Comparison of ENCODE assay signal across 8 cellular contexts in the genomic region with DNA sequence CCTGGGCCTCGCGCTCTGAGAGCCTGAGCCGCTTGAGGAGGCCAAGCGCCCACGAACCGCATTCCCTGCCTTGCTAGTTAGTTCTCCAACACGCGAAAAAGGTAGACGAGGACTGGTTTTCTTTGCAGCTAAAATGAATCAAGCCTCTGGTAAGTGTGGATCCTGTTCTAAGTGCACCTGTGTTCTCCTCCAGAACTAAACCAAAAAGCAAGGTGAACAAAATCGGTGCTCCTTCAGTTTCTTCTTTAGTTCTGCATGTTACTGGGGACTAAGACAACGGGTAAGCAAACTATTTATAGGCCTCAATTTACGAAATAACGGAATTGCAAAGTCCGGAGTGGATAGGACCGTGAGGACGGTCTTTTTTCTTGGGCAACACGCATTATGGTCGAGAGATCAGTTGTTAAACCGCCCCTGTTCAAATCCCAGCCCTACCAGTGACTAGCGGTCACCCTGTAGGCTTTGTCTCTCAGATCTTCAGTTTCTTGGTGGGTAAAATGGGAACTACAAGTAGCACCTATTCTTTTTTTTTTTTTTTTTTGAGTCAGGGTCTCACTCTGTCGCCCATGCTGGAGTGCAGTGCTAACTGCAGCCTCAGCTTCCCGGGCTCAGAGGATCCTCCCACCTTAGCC. TPM values are rescaled to one million over a fixed set of nuclear protein-coding genes. Genes with fewer than 3 reads are reported as not detected.
DNase-seq lines count a peak whose midpoint lies in the region; ATAC-seq, FAIRE-seq and TF ChIP-seq lines count a peak whose summit lies in the region.

No MANE protein-coding gene starts in this region.

- TF ChIP-seq CTCF in 22Rv1 (IDR thresholded peaks at IDR 0.05) (no peak; the same call in 1 of the 2 replicates), VCaP (conservative IDR thresholded peaks at IDR 0.05) (no peak), gastroesophageal sphincter (IDR thresholded peaks at IDR 0.05) (peak in 2 of 4 experiments; percentile 20 to 24)

- peaks cover 0 to 10% of the 10 kb centered on the region in 2 donors for H3K36me3 ChIP-seq in gastroesophageal sphincter
- no peaks in the 10 kb centered on the region for H3K36me3 ChIP-seq in skeletal muscle tissue (ENCODE audit: control insufficient read depth in 3 of 3, insufficient read depth in 3 of 3, low read length in 3 of 3)

- no peak for DNase-seq in GM19239 (ENCODE audit: insufficient read length, low spot score)
- DNase-seq in stimulated activated naive CD4-positive, alpha-beta T cell treated with Interleukin-2 at 50 U/mL for 16 hours (lab: John Stamatoyannopoulos, UW), result no peak
- DNase-seq in stimulated activated CD4-positive, alpha-beta T cell treated with anti-CD3 and anti-CD28 coated beads, Interleukin-12 subunit alpha, Interleukin-12 subunit beta, amount 100 ng/mL, for 4 hours, result no peak
- DNase-seq in activated CD4-positive, alpha-beta T cell treated with anti-CD3 and anti-CD28 coated beads, Interleukin-2, amount 50 U/mL, for 1 hour, result no peak

- peak overlapping the region; percentile 85 to 92 (median 87) for H3K9ac ChIP-seq in skeletal muscle tissue (ENCODE audit: low read depth in 1 of 3, low read length in 3 of 3)

- TF ChIP-seq EP300 in gastroesophageal sphincter (IDR thresholded peaks at IDR 0.05), result no peak

- FAIRE-seq in GM19239 (lab: Jason Lieb, UNC), result peak; percentile 28

- TF ChIP-seq POLR2A in gastroesophageal sphincter (IDR thresholded peaks at IDR 0.05), result no peak

- H3K27ac ChIP-seq in 22Rv1, result peak overlapping the region; percentile 88
- H3K27ac ChIP-seq in VCaP, result peak overlapping the region; percentile 34; the same call in 1 of the 2 replicates
- H3K27ac ChIP-seq in gastroesophageal sphincter, result peak overlapping the region; percentile 60 to 99 (median 92)
- peak overlapping the region; percentile 92 for H3K27ac ChIP-seq in skeletal muscle tissue (ENCODE audit: low read depth, low read length)

- ATAC-seq in gastroesophageal sphincter, result no peak

- H3K4me1 ChIP-seq in gastroesophageal sphincter, result peaks cover 2 to 48% (median 15%) of the 10 kb centered on the region in 3 donors
- peaks cover 27 to 50% (median 36%) of the 10 kb centered on the region in 3 donors for H3K4me1 ChIP-seq in skeletal muscle tissue (ENCODE audit: control insufficient read depth in 3 of 3, insufficient read depth in 3 of 3, low read length in 3 of 3)

- H3K4me3 ChIP-seq in gastroesophageal sphincter (peak overlapping the region; percentile 33 to 86), skeletal muscle tissue (ENCODE audit: low read length in 3 of 3) (peak overlapping the region; percentile 82 to 90 (median 84))

- WGBS in gastroesophageal sphincter (ENCODE audit: low coverage in 1 of 2), 2 donors, result 2 to 5% methylated on average over 13 of the region's 22 CpGs

- H3K27me3 ChIP-seq in gastroesophageal sphincter (no peaks in the 10 kb centered on the region), skeletal muscle tissue (ENCODE audit: control insufficient read depth in 3 of 3, insufficient read depth in 3 of 3, low read length in 3 of 3) (no peaks in the 10 kb centered on the region)

- no peaks in the 10 kb centered on the region for H3K9me3 ChIP-seq in gastroesophageal sphincter
- no peaks in the 10 kb centered on the region for H3K9me3 ChIP-seq in skeletal muscle tissue (ENCODE audit: control insufficient read depth in 3 of 3, low read length in 3 of 3)

RNA-seq across cellular contexts. Expression of gene ANKRD11, which starts 1.0 kb away (rescaled TPM):
- total RNA-seq in gastroesophageal sphincter, result 100 to 1,000 TPM in 2 of 4 donors, 10 to 100 TPM in 2; 67.0 to 107 (median 88.9) TPM
- total RNA-seq in skeletal muscle tissue, result 21.4 TPM

RNA-seq across cellular contexts. Expression of gene SPG7, which starts 16.8 kb away (rescaled TPM):
- 100 to 1,000 TPM in 2 of 4 donors, 10 to 100 TPM in 2; 80.9 to 160 (median 98.2) TPM for total RNA-seq in gastroesophageal sphincter
- total RNA-seq in skeletal muscle tissue, result 83.0 TPM

Comparison
In these comparisons a context has a peak if more than half of its experiments do, and no peak if none do; other contexts are left out.
1. H3K27ac ChIP-seq: peak in every context shown above with its lines; median percentile 92 in skeletal muscle tissue; 92 in gastroesophageal sphincter; 88 in 22Rv1; 34 in VCaP.